ENCODE assay signal across 19 cellular contexts in genomic region chr11:9775393-9775780, GRCh38.
DNase-seq lines count a peak whose midpoint lies in the region; TF ChIP-seq lines count a peak whose summit lies in the region.
"Had no signal": no experiment of that assay in that cellular context is flagged by ENCODE, and none has a peak within 500 bp of the region (broad histone marks: within the 10 kb centered on the region; RNA-seq: fewer than 3 reads in every experiment).

No MANE protein-coding gene starts in this region.

- no peak overlapping the region for H3K4me3 ChIP-seq in esophagus squamous epithelium
- no peak overlapping the region for H3K4me3 ChIP-seq in muscle layer of colon (ENCODE audit: low read depth in 1 of 2, low read length in 2 of 2)
- H3K4me3 ChIP-seq: heart left ventricle had no signal

- WGBS in esophagus squamous epithelium, 2 donors, result 38 to 49% methylated on average over 2 of the region's 2 CpGs

- no peaks in the 10 kb centered on the region for H3K27me3 ChIP-seq in esophagus squamous epithelium
- H3K27me3 ChIP-seq in muscle layer of colon (ENCODE audit: control insufficient read depth in 1 of 2, insufficient read depth in 2 of 2, low read length in 2 of 2), result no peaks in the 10 kb centered on the region
- H3K27me3 ChIP-seq: heart left ventricle had no signal

- peaks cover 0 to 38% (median 5%) of the 10 kb centered on the region in 3 donors for H3K36me3 ChIP-seq in esophagus squamous epithelium
- H3K36me3 ChIP-seq in muscle layer of colon (ENCODE audit: insufficient read depth, low read length), result peaks cover 12% of the 10 kb centered on the region

- H3K9me3 ChIP-seq in esophagus squamous epithelium (no peaks in the 10 kb centered on the region), muscle layer of colon (ENCODE audit: low read length) (no peaks in the 10 kb centered on the region)
- H3K9me3 ChIP-seq: heart left ventricle had no signal

- DNase-seq in A172 (ENCODE audit: low spot score), result peak; percentile 50
- no peak for DNase-seq in HFFc6
- DNase-seq in esophagus squamous epithelium (lab: John Stamatoyannopoulos, UW), result no peak
- no peak for DNase-seq in NCI-H1436 (lab: John Stamatoyannopoulos, UW)
- no peak for DNase-seq in AG08395 (ENCODE audit: low spot score)
- DNase-seq in CD1c-positive myeloid dendritic cell (ENCODE audit: extremely low spot score), result no peak
- no peak for DNase-seq in NCI-H146 treated with DMSO at 0.1 percent for 48 hours (lab: John Stamatoyannopoulos, UW; ENCODE audit: unreplicated experiment)
- DNase-seq: activated CD4-positive, alpha-beta T cell treated with anti-CD3 and anti-CD28 coated beads for 4 hours; activated naive CD4-positive, alpha-beta T cell treated with anti-CD3 and anti-CD28 coated beads, Interleukin-2, amount 50 U/mL, for 16 hours; GF-D8; heart left ventricle; NCI-H1694 treated with DMSO at 0.1 percent for 48 hours; NCI-H446; stimulated activated CD4-positive, alpha-beta T cell treated with anti-CD3 and anti-CD28 coated beads, Interleukin-12 subunit alpha, Interleukin-12 subunit beta, amount 100 ng/mL, for 4 hours; stimulated activated naive CD4-positive, alpha-beta T cell; T-helper 9 cell had no signal

- TF ChIP-seq POLR2A in esophagus squamous epithelium (IDR thresholded peaks at IDR 0.05), result no peak

- peak overlapping the region; percentile 85 for H3K27ac Mint-ChIP-seq in HFFc6

- H3K4me1 Mint-ChIP-seq in HFFc6 (ENCODE audit: low read depth), result peaks cover 56% of the 10 kb centered on the region

- no peak for TF ChIP-seq CTCF in HFFc6 (IDR thresholded peaks at IDR 0.05)
- no peak for TF ChIP-seq CTCF in esophagus squamous epithelium (IDR thresholded peaks at IDR 0.05)

- H3K27ac ChIP-seq in esophagus squamous epithelium, result peak overlapping the region in 3 of 4 donors; percentile 50 to 60 (median 56)
- peak overlapping the region; percentile 17 for H3K27ac ChIP-seq in muscle layer of colon (ENCODE audit: low read depth, low read length)
- H3K27ac ChIP-seq: parathyroid adenoma had no signal

- H3K36me3 Mint-ChIP-seq in HFFc6 (ENCODE audit: low read depth), result peaks cover 45% of the 10 kb centered on the region

- H3K4me3 Mint-ChIP-seq in HFFc6, result peak overlapping the region; percentile 68

- peaks cover 2% of the 10 kb centered on the region for H3K27me3 Mint-ChIP-seq in HFFc6 (ENCODE audit: insufficient read depth)
- H3K27me3 Mint-ChIP-seq: brain had no signal

- peaks cover 7 to 15% (median 10%) of the 10 kb centered on the region in 3 donors for H3K4me1 ChIP-seq in esophagus squamous epithelium
- peaks cover 6% of the 10 kb centered on the region for H3K4me1 ChIP-seq in muscle layer of colon (ENCODE audit: insufficient read depth, low read length)

- no peaks in the 10 kb centered on the region for H3K9me3 Mint-ChIP-seq in HFFc6
- H3K9me3 Mint-ChIP-seq: brain had no signal

- intact Hi-C loops in esophagus squamous epithelium (cut with DNase I), result no loop called here

- H3K9ac ChIP-seq in muscle layer of colon (ENCODE audit: low read length), result no peak overlapping the region
- H3K9ac ChIP-seq: parathyroid adenoma had no signal
